ENCODE assay signal across 14 cellular contexts in genomic region chr16:80122155-80122554, GRCh38.
DNase-seq lines count a peak whose midpoint lies in the region; TF ChIP-seq lines count a peak whose summit lies in the region.
"Had no signal": no experiment of that assay in that cellular context is flagged by ENCODE, and none has a peak within 500 bp of the region (broad histone marks: within the 10 kb centered on the region; RNA-seq: fewer than 3 reads in every experiment).

No MANE protein-coding gene starts in this region.

- H4K20me1 ChIP-seq in H9 (ENCODE audit: control insufficient read depth, insufficient read depth, insufficient read length), result no peaks in the 10 kb centered on the region

- H3K27ac Mint-ChIP-seq in H9, result no peak overlapping the region
- H3K27ac Mint-ChIP-seq: activated CD4-positive, alpha-beta T cell treated with anti-CD3 and anti-CD28 coated beads, Interleukin-2, amount 10 ng/mL, durations not matched to agents 7 days and 5 days; activated naive CD8-positive, alpha-beta T cell treated with anti-CD3 and anti-CD28 coated beads, Interleukin-2, amount 50 U/mL, for 24 hours; activated T-cell treated with anti-CD3 and anti-CD28 coated beads, Interleukin-2, amount 50 U/mL, for 24 hours; naive B cell; stimulated activated naive B cell treated with anti-CD40 and anti-IgM and Interleukin-4, amounts not matched to agents 10 μg/mL and 1 μg/mL and 100 μg/mL, for 72 hours had no signal

- H3K4ac ChIP-seq in mesendoderm (ENCODE audit: low read depth, low read length) (no peak overlapping the region), H9 (ENCODE audit: low read depth, low read length) (no peak overlapping the region)

- H3K18ac ChIP-seq in mesendoderm (ENCODE audit: low read length) (peak overlapping the region; percentile 55), H9 (ENCODE audit: insufficient read length, low read depth, low read length) (no peak overlapping the region)

- H3T11ph ChIP-seq in H9 (ENCODE audit: low read length), result no peak overlapping the region

- no peak overlapping the region for H3K14ac ChIP-seq in H9 (ENCODE audit: insufficient read depth, low read length)

- no peaks in the 10 kb centered on the region for H3K9me3 Mint-ChIP-seq in H9
- H3K9me3 Mint-ChIP-seq: activated CD4-positive, alpha-beta T cell treated with anti-CD3 and anti-CD28 coated beads, Interleukin-2, amount 10 ng/mL, durations not matched to agents 7 days and 5 days; activated naive CD8-positive, alpha-beta T cell treated with anti-CD3 and anti-CD28 coated beads, Interleukin-2, amount 50 U/mL, for 24 hours; activated T-cell treated with anti-CD3 and anti-CD28 coated beads, Interleukin-2, amount 50 U/mL, for 24 hours; stimulated activated naive B cell treated with anti-CD40 and anti-IgM and Interleukin-4, amounts not matched to agents 10 μg/mL and 1 μg/mL and 100 μg/mL, for 72 hours had no signal

- no peak overlapping the region for H2BK20ac ChIP-seq in H9 (ENCODE audit: low read depth, low read length, poor library complexity, severe bottlenecking)

- no peak for TF ChIP-seq CTCF in fibroblast of the aortic adventitia (IDR thresholded peaks at IDR 0.05; ENCODE audit: insufficient read depth, low read length)
- TF ChIP-seq CTCF in H9 (conservative IDR thresholded peaks at IDR 0.05), result no peak

- H2AFZ ChIP-seq in H9 (ENCODE audit: low read length), result no peak overlapping the region

- no peaks in the 10 kb centered on the region; the same call in 1 of the 2 replicates for H3K27me3 Mint-ChIP-seq in H9 (ENCODE audit: low read depth)

- H3K27ac ChIP-seq in mesendoderm (ENCODE audit: low read depth, low read length) (peak overlapping the region; percentile 52), H9 (ENCODE audit: insufficient read length, low read depth, low read length) (no peak overlapping the region)

- WGBS in mesendoderm (ENCODE audit: extremely low coverage, insufficient coverage, low lambda C conversion rate), result no CpG with 5 or more reads among the region's 9 CpGs
- no CpG with 5 or more reads among the region's 9 CpGs for WGBS in H9 (ENCODE audit: extremely low coverage, insufficient read length, low lambda C conversion rate)

- H4K8ac ChIP-seq in mesendoderm (ENCODE audit: low read depth, low read length) (no peak overlapping the region), H9 (replicated peaks; ENCODE audit: insufficient read length, low read depth, low read length) (no peak overlapping the region)

- H2BK12ac ChIP-seq in H9 (ENCODE audit: insufficient read length, low read depth, low read length), result no peak overlapping the region

- H4K5ac ChIP-seq in mesendoderm (ENCODE audit: low read length) (no peak overlapping the region), H9 (ENCODE audit: insufficient read length, low read depth, low read length) (no peak overlapping the region)

- DNase-seq in SK-N-DZ (ENCODE audit: low spot score) (peak; percentile 88), fibroblast of the aortic adventitia (ENCODE audit: low read depth) (peak; percentile 83), mesendoderm (peak; percentile 65), ureter (ENCODE audit: low spot score) (peak; percentile 77), RPMI8226 (no peak), H9 (no peak)
- no peak for DNase-seq in activated CD4-positive, alpha-beta T cell treated with anti-CD3 and anti-CD28 coated beads for 1 hour
- DNase-seq: activated CD4-positive, alpha-beta T cell treated with anti-CD3 and anti-CD28 coated beads, Interleukin-2, amount 10 ng/mL, durations not matched to agents 7 days and 5 days; activated naive CD8-positive, alpha-beta T cell treated with anti-CD3 and anti-CD28 coated beads, Interleukin-2, amount 50 U/mL, for 24 hours; activated T-cell treated with anti-CD3 and anti-CD28 coated beads, Interleukin-2, amount 50 U/mL, for 24 hours; esophagus squamous epithelium; naive B cell; SHP77 treated with DMSO at 0.1 percent for 48 hours; stimulated activated naive B cell treated with anti-CD40 and anti-IgM and Interleukin-4, amounts not matched to agents 10 μg/mL and 1 μg/mL and 100 μg/mL, for 72 hours had no signal

- H3K36me3 Mint-ChIP-seq in H9 (ENCODE audit: insufficient read depth in 1 of 3, low read depth in 3 of 3), result no peaks in the 10 kb centered on the region; a peak in 1 of 7 replicates
- H3K36me3 Mint-ChIP-seq: naive B cell; stimulated activated naive B cell treated with anti-CD40 and anti-IgM and Interleukin-4, amounts not matched to agents 10 μg/mL and 1 μg/mL and 100 μg/mL, for 72 hours had no signal

- H3K79me1 ChIP-seq in mesendoderm (ENCODE audit: low read length) (no peaks in the 10 kb centered on the region), H9 (ENCODE audit: insufficient read depth, low read depth, low read length, poor library complexity, severe bottlenecking) (no peaks in the 10 kb centered on the region)

- peaks cover 5% of the 10 kb centered on the region for H3K4me1 ChIP-seq in mesendoderm (ENCODE audit: control insufficient read depth, low read depth, low read length)
- no peaks in the 10 kb centered on the region for H3K4me1 ChIP-seq in H9 (ENCODE audit: insufficient read depth, low read length)

- H3K4me2 ChIP-seq in mesendoderm (ENCODE audit: low read length) (no peak overlapping the region), H9 (ENCODE audit: insufficient read depth, insufficient read length, low read length) (no peak overlapping the region)

- no peaks in the 10 kb centered on the region for H3K36me3 ChIP-seq in mesendoderm (ENCODE audit: control insufficient read depth, insufficient read depth, low read length)
- H3K36me3 ChIP-seq: esophagus squamous epithelium had no signal

- H2BK15ac ChIP-seq in mesendoderm (replicated peaks; ENCODE audit: low read depth) (no peak overlapping the region), H9 (ENCODE audit: low read depth, low read length) (no peak overlapping the region)

- H2BK5ac ChIP-seq in mesendoderm (ENCODE audit: low read length) (peak overlapping the region; percentile 95), H9 (ENCODE audit: insufficient read length, low read length) (no peak overlapping the region)

- H3K79me2 ChIP-seq in mesendoderm (ENCODE audit: control insufficient read depth, insufficient read depth, low read length) (no peaks in the 10 kb centered on the region), H9 (ENCODE audit: insufficient read depth, low read length) (no peaks in the 10 kb centered on the region)

- H3K9ac ChIP-seq in mesendoderm (ENCODE audit: low read length) (no peak overlapping the region), H9 (ENCODE audit: extremely low read depth, insufficient read length, low read length) (no peak overlapping the region)

- no peaks in the 10 kb centered on the region for H3K9me3 ChIP-seq in H9 (ENCODE audit: control insufficient read depth, low read depth, low read length)
- H3K9me3 ChIP-seq: esophagus squamous epithelium had no signal

- H3K23me2 ChIP-seq in H9 (ENCODE audit: insufficient read length, low read depth, low read length, poor library complexity, severe bottlenecking), result no peaks in the 10 kb centered on the region

- H3K4me1 Mint-ChIP-seq in H9, result no peaks in the 10 kb centered on the region
- H3K4me1 Mint-ChIP-seq: activated CD4-positive, alpha-beta T cell treated with anti-CD3 and anti-CD28 coated beads, Interleukin-2, amount 10 ng/mL, durations not matched to agents 7 days and 5 days; activated naive CD8-positive, alpha-beta T cell treated with anti-CD3 and anti-CD28 coated beads, Interleukin-2, amount 50 U/mL, for 24 hours; naive B cell; stimulated activated naive B cell treated with anti-CD40 and anti-IgM and Interleukin-4, amounts not matched to agents 10 μg/mL and 1 μg/mL and 100 μg/mL, for 72 hours had no signal

- no peak overlapping the region for H2AK5ac ChIP-seq in mesendoderm (ENCODE audit: low read length)
- H2AK5ac ChIP-seq in H9 (ENCODE audit: insufficient read length, low read length), result no peak overlapping the region

- peak overlapping the region; percentile 51 for H2BK120ac ChIP-seq in mesendoderm (ENCODE audit: low read depth, low read length)
- H2BK120ac ChIP-seq in H9 (ENCODE audit: low read depth, low read length, poor library complexity, severe bottlenecking), result no peak overlapping the region

- no peak overlapping the region for H4K91ac ChIP-seq in H9 (ENCODE audit: insufficient read length, low read depth, low read length)

- no peak overlapping the region for H3K4me3 ChIP-seq in fibroblast of the aortic adventitia (ENCODE audit: low read depth, low read length)
- no peak overlapping the region for H3K4me3 ChIP-seq in mesendoderm (ENCODE audit: low read length)
- H3K4me3 ChIP-seq: esophagus squamous epithelium had no signal

- peak overlapping the region; percentile 1 for H3K56ac ChIP-seq in mesendoderm (ENCODE audit: low read length)
- H3K56ac ChIP-seq in H9 (ENCODE audit: insufficient read length, low read depth, low read length), result no peak overlapping the region

- H3K27me3 ChIP-seq in mesendoderm (ENCODE audit: insufficient read depth, low read length, poor library complexity) (no peaks in the 10 kb centered on the region), H9 (ENCODE audit: insufficient read depth, low read length) (no peaks in the 10 kb centered on the region)
- H3K27me3 ChIP-seq: esophagus squamous epithelium had no signal

- no peak overlapping the region for H3K23ac ChIP-seq in mesendoderm (ENCODE audit: low read length)
- H3K23ac ChIP-seq in H9 (ENCODE audit: insufficient read length, low read depth, low read length), result no peak overlapping the region

- H3K4me3 Mint-ChIP-seq in H9, result no peak overlapping the region
- H3K4me3 Mint-ChIP-seq: activated CD4-positive, alpha-beta T cell treated with anti-CD3 and anti-CD28 coated beads, Interleukin-2, amount 10 ng/mL, durations not matched to agents 7 days and 5 days; activated naive CD8-positive, alpha-beta T cell treated with anti-CD3 and anti-CD28 coated beads, Interleukin-2, amount 50 U/mL, for 24 hours; activated T-cell treated with anti-CD3 and anti-CD28 coated beads, Interleukin-2, amount 50 U/mL, for 24 hours; naive B cell; stimulated activated naive B cell treated with anti-CD40 and anti-IgM and Interleukin-4, amounts not matched to agents 10 μg/mL and 1 μg/mL and 100 μg/mL, for 72 hours had no signal

Comparison
In these comparisons a context has a peak if more than half of its experiments do, and no peak if none do; other contexts are left out.
1. DNase-seq: peak in SK-N-DZ (single experiment), fibroblast of the aortic adventitia (single experiment), mesendoderm (single experiment) and ureter (single experiment); none in activated CD4-positive, alpha-beta T cell treated with anti-CD3 and anti-CD28 coated beads for 1 hour (single experiment), RPMI8226 (single experiment) and H9 (single experiment).